In the genomic region with DNA sequence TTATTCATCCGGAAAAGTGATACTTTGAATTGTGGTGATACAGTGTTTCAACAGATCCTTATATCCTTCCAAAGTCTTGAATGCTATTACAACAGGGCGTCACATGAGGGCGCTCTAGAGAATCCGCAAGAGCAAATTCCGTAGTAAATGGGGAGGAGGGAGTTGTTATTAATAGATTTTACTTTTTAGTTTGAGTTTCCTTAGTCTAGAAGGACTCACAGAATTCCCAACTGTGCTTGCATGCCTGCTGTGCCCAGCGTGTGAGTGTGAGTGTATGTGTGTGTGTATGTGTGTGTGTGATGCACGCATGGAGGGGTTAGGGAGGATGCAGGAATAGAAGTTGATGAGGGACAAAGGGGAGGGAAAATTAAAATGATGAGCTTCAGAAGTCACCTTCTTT, we compare ENCODE assay signal across 8 cellular contexts.
DNase-seq lines count a peak whose midpoint lies in the region; ATAC-seq and TF ChIP-seq lines count a peak whose summit lies in the region.

No MANE protein-coding gene starts in this region.

- DNase-seq in AG09309 (ENCODE audit: low read depth) (no peak), GM13977 (ENCODE audit: low spot score) (no peak), NCI-H82 (lab: John Stamatoyannopoulos, UW) (peak; percentile 57), cerebellar cortex (ENCODE audit: low spot score) (peak; percentile 72), left lobe of liver (ENCODE audit: low spot score) (peak; percentile 52), vagina (ENCODE audit: extremely low spot score in 2 of 2) (no peak), H7 (no peak)
- DNase-seq in activated T-cell treated with anti-CD3 and anti-CD28 coated beads, Interleukin-2, amount 50 U/mL, for 1 hour: no peak

- no peak overlapping the region for H3K4me3 ChIP-seq in AG09309 (ENCODE audit: control insufficient read depth, low read depth, low read length)
- no peak overlapping the region for H3K4me3 ChIP-seq in vagina
- no peak overlapping the region for H3K4me3 ChIP-seq in H7 (ENCODE audit: insufficient read depth, low read depth, low read length)

- H3K27me3 ChIP-seq in vagina: no peaks in the 10 kb centered on the region
- no peaks in the 10 kb centered on the region for H3K27me3 ChIP-seq in H7 (ENCODE audit: control insufficient read depth, insufficient read depth, low read length)

- ATAC-seq in left lobe of liver: peak; percentile 91

- intact Hi-C loops in vagina (cut with DNase I): loop anchor here (5.0 kb wide), 1 partner anchor 432 kb away; the partner anchor contains the start of gene NUAK1

- TF ChIP-seq CTCF in AG09309 (IDR thresholded peaks at IDR 0.05; ENCODE audit: control insufficient read depth, insufficient read depth, low read depth, low read length, missing control alignments): peak; percentile 76
- peak; percentile 66 for TF ChIP-seq CTCF in GM13977 (IDR thresholded peaks at IDR 0.05; ENCODE audit: extremely low read depth, insufficient read depth, missing control alignments)
- peak in 2 of 3 experiments; percentile 37 to 58 for TF ChIP-seq CTCF in vagina (IDR thresholded peaks at IDR 0.05)

- in situ Hi-C loops in GM13977 (cut with MboI; ENCODE audit: low pct_unique_long_range_greater_than_20kb, low sequenced_read_pairs, unreplicated experiment): no loop called here

- peaks cover 10% of the 10 kb centered on the region for H3K4me1 ChIP-seq in vagina

- H3K27ac ChIP-seq in vagina: no peak overlapping the region

- H3K36me3 ChIP-seq in vagina (no peaks in the 10 kb centered on the region), H7 (replicated peaks; ENCODE audit: control insufficient read depth, insufficient read depth, low read length) (no peaks in the 10 kb centered on the region)

- H3K9me3 ChIP-seq in vagina: no peaks in the 10 kb centered on the region

- no peak for TF ChIP-seq POLR2A in vagina (IDR thresholded peaks at IDR 0.05)

Comparison
In these comparisons a context has a peak if more than half of its experiments do, and no peak if none do; other contexts are left out.
1. DNase-seq: peak in NCI-H82 (single experiment), cerebellar cortex (single experiment) and left lobe of liver (single experiment); none in AG09309 (single experiment), GM13977 (single experiment), vagina (0 of 2), H7 (single experiment) and activated T-cell treated with anti-CD3 and anti-CD28 coated beads, Interleukin-2, amount 50 U/mL, for 1 hour (single experiment).
2. Peak in every context shown above with its lines, with median percentiles within 50 percentile points of each other: CTCF ChIP-seq.